Comparison of ENCODE assay signal across 23 cellular contexts in the genomic region with DNA sequence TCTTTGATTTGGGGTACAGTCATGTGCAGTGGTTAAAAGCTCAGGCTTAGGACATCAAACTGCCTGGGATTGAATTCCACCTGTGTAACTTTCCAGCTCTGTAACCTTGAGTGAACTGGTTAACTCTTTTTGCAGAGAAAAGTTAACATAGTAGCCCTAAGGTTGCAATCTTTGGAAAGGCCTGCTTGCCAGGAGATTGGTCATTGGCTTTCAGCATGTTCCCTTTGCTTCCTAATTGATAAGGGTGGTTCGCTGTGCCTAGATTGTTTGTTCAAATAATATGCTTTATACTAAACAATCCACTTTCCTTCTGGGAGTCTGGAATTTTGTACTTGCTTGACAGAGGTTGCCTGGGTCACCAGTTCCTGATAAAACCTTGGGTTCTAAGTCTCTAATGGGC.
A peak's percentile ranks its signal among the peaks of the same experiment; 100 is the strongest.
DNase-seq lines count a peak whose midpoint lies in the region; ATAC-seq, FAIRE-seq and TF ChIP-seq lines count a peak whose summit lies in the region.
"Had no signal": no experiment of that assay in that cellular context is flagged by ENCODE, and none has a peak within 500 bp of the region (broad histone marks: within the 10 kb centered on the region; RNA-seq: fewer than 3 reads in every experiment).

No MANE protein-coding gene starts in this region.

- peak overlapping the region; percentile 64; the same call in 1 of the 2 replicates for H3K18ac ChIP-seq in IMR-90 (ENCODE audit: low read depth, low read length)

- intact Hi-C loops in left ventricle myocardium inferior (cut with micrococcal nuclease), result no loop called here
- intact Hi-C loops in IMR-90 (cut with micrococcal nuclease), result no loop called here
- intact Hi-C loops in pancreas (cut with DNase I), result no loop called here
- intact Hi-C loops in stomach (cut with DNase I; ENCODE audit: low total_unique reads), result no loop called here

- ATAC-seq in IMR-90 (ENCODE audit: low read depth), result no peak
- ATAC-seq in pancreas, result peak; percentile 18 to 77 (median 48)
- ATAC-seq: A549; CD8-positive, alpha-beta T cell had no signal

- H3K27me3 ChIP-seq in cardiac muscle cell (no peaks in the 10 kb centered on the region), left ventricle myocardium inferior (ENCODE audit: low read depth) (no peaks in the 10 kb centered on the region), IMR-90 (ENCODE audit: control insufficient read depth, insufficient read depth, low read length) (no peaks in the 10 kb centered on the region), pancreas (no peaks in the 10 kb centered on the region), stomach (no peaks in the 10 kb centered on the region)
- H3K27me3 ChIP-seq: BLaER1 treated with 17β-estradiol and CSF1 and Interleukin-3, amounts not matched to agents 10 nM and 100 nM had no signal

- H3K9me1 ChIP-seq in IMR-90 (ENCODE audit: insufficient read depth, low read length), result 0 out of 2 replicates have a peak, but pooled peaks cover 2% of the 10 kb centered on the region

- no CpG with 5 or more reads among the region's 1 CpG for WGBS in IMR-90 (ENCODE audit: extremely low coverage in 2 of 2, insufficient read length in 1 of 2), 2 experiments
- 11 to 14% methylated on average over 1 of the region's 1 CpG for WGBS in pancreas, 2 donors
- WGBS in stomach, 5 donors, result 11 to 34% (median 24%) methylated on average over 1 of the region's 1 CpG

- no peak overlapping the region for H2BK5ac ChIP-seq in IMR-90 (ENCODE audit: low read depth, low read length, poor library complexity, severe bottlenecking)

- H2BK20ac ChIP-seq in IMR-90 (ENCODE audit: low read depth, low read length), result no peak overlapping the region

- dilution Hi-C loops in IMR-90 (cut with HindIII; ENCODE audit: low sequenced_read_pairs, unreplicated experiment), result no loop called here

- H4K8ac ChIP-seq in IMR-90 (ENCODE audit: low read depth in 2 of 2, low read length in 2 of 2), result no peak overlapping the region

- no peak overlapping the region for H3K4me3 ChIP-seq in cardiac muscle cell
- no peak overlapping the region for H3K4me3 ChIP-seq in left ventricle myocardium inferior
- H3K4me3 ChIP-seq in IMR-90 (ENCODE audit: insufficient read depth, low read depth, low read length), result no peak overlapping the region
- no peak overlapping the region for H3K4me3 ChIP-seq in pancreas
- no peak overlapping the region for H3K4me3 ChIP-seq in stomach
- H3K4me3 ChIP-seq: A549; BLaER1 treated with 17β-estradiol and CSF1 and Interleukin-3, amounts not matched to agents 10 nM and 100 nM had no signal

- H3K14ac ChIP-seq in IMR-90 (replicated peaks; ENCODE audit: low read depth, low read length), result no peak overlapping the region

- H4K20me1 ChIP-seq in IMR-90 (ENCODE audit: insufficient read depth, low read length), result no peaks in the 10 kb centered on the region

- H4K5ac ChIP-seq in IMR-90 (ENCODE audit: low read depth, low read length), result no peak overlapping the region

- TF ChIP-seq POLR2A in IMR-90 (IDR thresholded peaks at IDR 0.05; ENCODE audit: low read depth, low read length), result no peak
- TF ChIP-seq POLR2A in stomach (IDR thresholded peaks at IDR 0.05), result no peak

- peaks cover 4 to 13% of the 10 kb centered on the region in 2 experiments; a peak in 2 of 4 replicates for H3K79me1 ChIP-seq in IMR-90 (ENCODE audit: low read depth in 1 of 2, low read length in 2 of 2)

- H3K4ac ChIP-seq in IMR-90 (ENCODE audit: low read depth, low read length), result no peak overlapping the region

- TF ChIP-seq CTCF in cardiac muscle cell (IDR thresholded peaks at IDR 0.05; ENCODE audit: low read depth, low read length), result no peak
- TF ChIP-seq CTCF in left ventricle myocardium inferior (IDR thresholded peaks at IDR 0.05; ENCODE audit: borderline replicate concordance), result no peak
- TF ChIP-seq CTCF in IMR-90 (conservative IDR thresholded peaks at IDR 0.05; ENCODE audit: low read depth, low read length), result no peak
- TF ChIP-seq CTCF in pancreas (IDR thresholded peaks at IDR 0.05), result no peak
- no peak for TF ChIP-seq CTCF in stomach (IDR thresholded peaks at IDR 0.05)

- no peak overlapping the region for H2BK120ac ChIP-seq in IMR-90 (ENCODE audit: low read depth, low read length)

- H3K9ac ChIP-seq in IMR-90 (ENCODE audit: low read depth, low read length), result no peak overlapping the region
- H3K9ac ChIP-seq: BLaER1 treated with 17β-estradiol and CSF1 and Interleukin-3, amounts not matched to agents 10 nM and 100 nM had no signal

- CTCF ChIA-PET in IMR-90 (lab: Yijun Ruan, JAX), result no interaction called here

- no peak for TF ChIP-seq RAD21 in IMR-90 (IDR thresholded peaks at IDR 0.05; ENCODE audit: low read length)

- BruUV-seq in IMR-90 (replicated peaks; lab: Mats Ljungman, UMichigan), result no TSS peak

- TF ChIP-seq EP300 in stomach (IDR thresholded peaks at IDR 0.05), result no peak

- in situ Hi-C loops in IMR-90 (cut with MboI; ENCODE audit: low sequenced_read_pairs), result no loop called here

- H3K36me3 ChIP-seq in cardiac muscle cell, result peaks cover 40% of the 10 kb centered on the region
- H3K36me3 ChIP-seq in left ventricle myocardium inferior, result peaks cover 92% of the 10 kb centered on the region
- peaks cover 17% of the 10 kb centered on the region for H3K36me3 ChIP-seq in IMR-90 (ENCODE audit: control insufficient read depth, insufficient read depth, low read length)
- no peaks in the 10 kb centered on the region for H3K36me3 ChIP-seq in pancreas
- peaks cover 10 to 80% (median 75%) of the 10 kb centered on the region in 4 donors for H3K36me3 ChIP-seq in stomach

- H3K27ac ChIP-seq in cardiac muscle cell, result peak overlapping the region; percentile 56
- H3K27ac ChIP-seq in left ventricle myocardium inferior (replicated peaks), result no peak overlapping the region
- no peak overlapping the region for H3K27ac ChIP-seq in IMR-90 (ENCODE audit: insufficient read depth, low read length)
- no peak overlapping the region for H3K27ac ChIP-seq in pancreas
- H3K27ac ChIP-seq in stomach, result no peak overlapping the region
- H3K27ac ChIP-seq: 22Rv1; A549; BLaER1 treated with 17β-estradiol and CSF1 and Interleukin-3, amounts not matched to agents 10 nM and 100 nM; C4-2B had no signal

- no peaks in the 10 kb centered on the region for H3K9me3 ChIP-seq in cardiac muscle cell (ENCODE audit: low read depth)
- H3K9me3 ChIP-seq in left ventricle myocardium inferior (replicated peaks), result no peaks in the 10 kb centered on the region
- no peaks in the 10 kb centered on the region for H3K9me3 ChIP-seq in IMR-90 (ENCODE audit: control insufficient read depth, insufficient read depth, low read length)
- H3K9me3 ChIP-seq in pancreas, result no peaks in the 10 kb centered on the region
- no peaks in the 10 kb centered on the region for H3K9me3 ChIP-seq in stomach
- H3K9me3 ChIP-seq: A549; BLaER1 treated with 17β-estradiol and CSF1 and Interleukin-3, amounts not matched to agents 10 nM and 100 nM; Caco-2 had no signal

- H3K23ac ChIP-seq in IMR-90 (ENCODE audit: low read depth, low read length), result no peak overlapping the region

- no peak for DNase-seq in cardiac muscle cell (ENCODE audit: low read depth in 1 of 2, low spot score in 1 of 2)
- no peak for DNase-seq in left ventricle myocardium inferior
- DNase-seq in IMR-90, result no peak
- DNase-seq in pancreas, result no peak
- DNase-seq in stomach, result peak; percentile 61
- DNase-seq in DMS79 (lab: John Stamatoyannopoulos, UW), result no peak
- DNase-seq in NCI-H2171 (lab: John Stamatoyannopoulos, UW), result no peak
- DNase-seq: AML-193; Caco-2; Calu3; CD4-positive, alpha-beta T cell; CD8-positive, alpha-beta T cell; DMS 273 treated with DMSO at 0.1 percent for 48 hours; DMS153; DMS53; DMS79 treated with DMSO at 0.1 percent for 48 hours; GF-D8 had no signal

- H2BK15ac ChIP-seq in IMR-90 (ENCODE audit: low read depth, low read length), result no peak overlapping the region

- FAIRE-seq in pancreas (lab: Jason Lieb, UNC), result no peak
- FAIRE-seq: A549, G401.6, GM12891 had no signal

- H4K91ac ChIP-seq in IMR-90 (ENCODE audit: insufficient read depth, low read depth, low read length), result no peak overlapping the region

- no peak overlapping the region for H2AK9ac ChIP-seq in IMR-90 (replicated peaks; ENCODE audit: low read depth, low read length, poor library complexity)

- H3K4me1 ChIP-seq in cardiac muscle cell (ENCODE audit: low read depth) (no peaks in the 10 kb centered on the region), left ventricle myocardium inferior (no peaks in the 10 kb centered on the region), IMR-90 (ENCODE audit: control insufficient read depth, insufficient read depth, low read length) (peaks cover 7% of the 10 kb centered on the region), pancreas (peaks cover 0 to 8% (median 0%) of the 10 kb centered on the region in 3 donors), stomach (peaks cover 0 to 15% (median 6%) of the 10 kb centered on the region in 4 donors)
- H3K4me1 ChIP-seq: BLaER1 treated with 17β-estradiol and CSF1 and Interleukin-3, amounts not matched to agents 10 nM and 100 nM had no signal

- H2AK5ac ChIP-seq in IMR-90 (ENCODE audit: low read depth, low read length), result no peak overlapping the region

- POLR2A ChIA-PET in IMR-90 (lab: Charles Lee; ENCODE audit: unreplicated experiment), result no interaction called here

- no peak overlapping the region for H3K4me2 ChIP-seq in IMR-90 (ENCODE audit: low read depth, low read length)
- H3K4me2 ChIP-seq: A549; BLaER1 treated with 17β-estradiol and CSF1 and Interleukin-3, amounts not matched to agents 10 nM and 100 nM had no signal

- no peak overlapping the region for H3K56ac ChIP-seq in IMR-90 (ENCODE audit: extremely low read depth, insufficient read depth, low read length)

- H2AFZ ChIP-seq in IMR-90 (replicated peaks; ENCODE audit: low read length, poor library complexity), result no peak overlapping the region

TF ChIP-seq in IMR-90, 13 proteins besides CTCF, POLR2A, EP300 and RAD21 (continues in another document):
- TF ChIP-seq NFE2L2 (IDR thresholded peaks at IDR 0.05; ENCODE audit: low read depth, low read length) (no peak), MXI1 (IDR thresholded peaks at IDR 0.05; ENCODE audit: borderline replicate concordance, low read depth, low read length) (no peak), BHLHE40 (IDR thresholded peaks at IDR 0.05; ENCODE audit: low read depth, low read length) (no peak), SMC3 (IDR thresholded peaks at IDR 0.05; ENCODE audit: low read depth, low read length) (no peak), RCOR1 (IDR thresholded peaks at IDR 0.05; ENCODE audit: insufficient replicate concordance, low read length) (no peak), FOS (IDR thresholded peaks at IDR 0.05; ENCODE audit: low read depth, low read length) (no peak)
- TF ChIP-seq, protein P1, sequence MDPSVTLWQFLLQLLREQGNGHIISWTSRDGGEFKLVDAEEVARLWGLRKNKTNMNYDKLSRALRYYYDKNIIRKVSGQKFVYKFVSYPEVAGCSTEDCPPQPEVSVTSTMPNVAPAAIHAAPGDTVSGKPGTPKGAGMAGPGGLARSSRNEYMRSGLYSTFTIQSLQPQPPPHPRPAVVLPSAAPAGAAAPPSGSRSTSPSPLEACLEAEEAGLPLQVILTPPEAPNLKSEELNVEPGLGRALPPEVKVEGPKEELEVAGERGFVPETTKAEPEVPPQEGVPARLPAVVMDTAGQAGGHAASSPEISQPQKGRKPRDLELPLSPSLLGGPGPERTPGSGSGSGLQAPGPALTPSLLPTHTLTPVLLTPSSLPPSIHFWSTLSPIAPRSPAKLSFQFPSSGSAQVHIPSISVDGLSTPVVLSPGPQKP (IDR thresholded peaks at IDR 0.05; ENCODE audit: borderline replicate concordance, low read depth, low read length), result no peak
